26 cellular contexts compared by ENCODE assay signal in genomic region chr13:63110431-63110830, GRCh38.
"Had no signal": no experiment of that assay in that cellular context is flagged by ENCODE, and none has a peak within 500 bp of the region (broad histone marks: within the 10 kb centered on the region; RNA-seq: fewer than 3 reads in every experiment).

No MANE protein-coding gene starts in this region.

- H3K36me3 ChIP-seq: brain microvascular endothelial cell, gastrocnemius medialis, left lung, spleen, upper lobe of left lung had no signal

- H3K27me3 Mint-ChIP-seq: activated CD4-positive, alpha-beta T cell treated with anti-CD3 and anti-CD28 coated beads, Interleukin-2, amount 10 ng/mL, durations not matched to agents 7 days and 5 days; activated CD8-positive, alpha-beta memory T cell treated with anti-CD3 and anti-CD28 coated beads, Interleukin-2, amount 10 ng/mL, durations not matched to agents 7 days and 5 days; activated CD8-positive, alpha-beta T cell treated with anti-CD3 and anti-CD28 coated beads for 36 hours; activated naive CD4-positive, alpha-beta T cell treated with anti-CD3 and anti-CD28 coated beads, Interleukin-2, amount 10 ng/mL, durations not matched to agents 7 days and 5 days; dendritic cell treated with granulocyte-macrophage colony-stimulating factor and Interleukin-4, amounts not matched to agents 40 ng/mL and 50 ng/mL, for 4 days; naive thymus-derived CD8-positive, alpha-beta T cell; progenitor cell of endocrine pancreas had no signal

- H3K27me3 ChIP-seq: brain microvascular endothelial cell, gastrocnemius medialis, left lung, spleen, upper lobe of left lung had no signal

- H3K9me3 ChIP-seq: gastrocnemius medialis, left lung, spleen, upper lobe of left lung had no signal

- H3K9me3 Mint-ChIP-seq: activated CD4-positive, alpha-beta T cell treated with anti-CD3 and anti-CD28 coated beads, Interleukin-2, amount 10 ng/mL, durations not matched to agents 7 days and 5 days; activated naive CD4-positive, alpha-beta T cell treated with anti-CD3 and anti-CD28 coated beads, Interleukin-2, amount 10 ng/mL, durations not matched to agents 7 days and 5 days; dendritic cell treated with granulocyte-macrophage colony-stimulating factor and Interleukin-4, amounts not matched to agents 40 ng/mL and 50 ng/mL, for 4 days had no signal

- H3K4me3 Mint-ChIP-seq: activated CD4-positive, alpha-beta T cell treated with anti-CD3 and anti-CD28 coated beads, Interleukin-2, amount 10 ng/mL, durations not matched to agents 7 days and 5 days; activated CD8-positive, alpha-beta memory T cell treated with anti-CD3 and anti-CD28 coated beads, Interleukin-2, amount 10 ng/mL, durations not matched to agents 7 days and 5 days; activated CD8-positive, alpha-beta T cell treated with anti-CD3 and anti-CD28 coated beads for 36 hours; activated naive CD4-positive, alpha-beta T cell treated with anti-CD3 and anti-CD28 coated beads, Interleukin-2, amount 10 ng/mL, durations not matched to agents 7 days and 5 days; dendritic cell treated with granulocyte-macrophage colony-stimulating factor and Interleukin-4, amounts not matched to agents 40 ng/mL and 50 ng/mL, for 4 days; naive thymus-derived CD8-positive, alpha-beta T cell; T-helper 2 cell treated with Interferon-gamma antibody and Interleukin-4, amounts not matched to agents 5 μg/mL and 100 μg/mL, for 36 hours had no signal

- H3K36me3 Mint-ChIP-seq: activated CD8-positive, alpha-beta memory T cell treated with anti-CD3 and anti-CD28 coated beads, Interleukin-2, amount 10 ng/mL, durations not matched to agents 7 days and 5 days; activated naive CD4-positive, alpha-beta T cell treated with anti-CD3 and anti-CD28 coated beads, Interleukin-2, amount 10 ng/mL, durations not matched to agents 7 days and 5 days; naive thymus-derived CD8-positive, alpha-beta T cell had no signal

- H3K4me1 Mint-ChIP-seq: activated CD4-positive, alpha-beta T cell treated with anti-CD3 and anti-CD28 coated beads, Interleukin-2, amount 10 ng/mL, durations not matched to agents 7 days and 5 days; activated CD8-positive, alpha-beta memory T cell treated with anti-CD3 and anti-CD28 coated beads, Interleukin-2, amount 10 ng/mL, durations not matched to agents 7 days and 5 days; activated naive CD4-positive, alpha-beta T cell treated with anti-CD3 and anti-CD28 coated beads, Interleukin-2, amount 10 ng/mL, durations not matched to agents 7 days and 5 days; naive thymus-derived CD8-positive, alpha-beta T cell had no signal

- H3K27ac ChIP-seq: brain microvascular endothelial cell, gastrocnemius medialis, left lung, spleen, upper lobe of left lung, VCaP had no signal

- H3K27ac Mint-ChIP-seq: activated CD4-positive, alpha-beta T cell treated with anti-CD3 and anti-CD28 coated beads, Interleukin-2, amount 10 ng/mL, durations not matched to agents 7 days and 5 days; activated CD8-positive, alpha-beta memory T cell treated with anti-CD3 and anti-CD28 coated beads, Interleukin-2, amount 10 ng/mL, durations not matched to agents 7 days and 5 days; activated CD8-positive, alpha-beta T cell treated with anti-CD3 and anti-CD28 coated beads for 36 hours; activated naive CD4-positive, alpha-beta T cell treated with anti-CD3 and anti-CD28 coated beads, Interleukin-2, amount 10 ng/mL, durations not matched to agents 7 days and 5 days; dendritic cell treated with granulocyte-macrophage colony-stimulating factor and Interleukin-4, amounts not matched to agents 40 ng/mL and 50 ng/mL, for 4 days; naive thymus-derived CD8-positive, alpha-beta T cell; progenitor cell of endocrine pancreas; T-helper 2 cell treated with Interferon-gamma antibody and Interleukin-4, amounts not matched to agents 5 μg/mL and 100 μg/mL, for 36 hours had no signal

- DNase-seq: activated CD4-positive, alpha-beta T cell treated with anti-CD3 and anti-CD28 coated beads, Interleukin-2, amount 10 ng/mL, durations not matched to agents 7 days and 5 days; activated CD4-positive, CD25-positive, alpha-beta regulatory T cell treated with anti-CD3 and anti-CD28 coated beads, Interleukin-2, amount 50 U/mL, for 72 hours; activated CD8-positive, alpha-beta memory T cell treated with anti-CD3 and anti-CD28 coated beads, Interleukin-2, amount 10 ng/mL, durations not matched to agents 7 days and 5 days; activated CD8-positive, alpha-beta T cell treated with anti-CD3 and anti-CD28 coated beads for 36 hours; activated effector memory CD4-positive, alpha-beta T cell treated with anti-CD3 and anti-CD28 coated beads, Interleukin-2, amount 50 U/mL, for 16 hours; activated naive CD4-positive, alpha-beta T cell treated with anti-CD3 and anti-CD28 coated beads, Interleukin-2, amount 10 ng/mL, durations not matched to agents 7 days and 5 days; activated T-cell treated with anti-CD3 and anti-CD28 coated beads for 4 hours; anterior cingulate cortex; brain microvascular endothelial cell; caudate nucleus; effector CD4-positive, alpha-beta T cell; erythroblast; gastrocnemius medialis; hippocampal formation; kidney glomerular epithelial cell; left lung; naive thymus-derived CD8-positive, alpha-beta T cell; spleen; stimulated activated CD4-positive, alpha-beta T cell treated with anti-CD3 and anti-CD28 coated beads, Interleukin-4, amount 100 ng/mL, for 1 hour; stimulated activated naive CD4-positive, alpha-beta T cell treated with Interleukin-2 at 50 U/mL for 16 hours; upper lobe of left lung had no signal

- ATAC-seq: activated CD8-positive, alpha-beta memory T cell treated with anti-CD3 and anti-CD28 coated beads, Interleukin-2, amount 10 ng/mL, durations not matched to agents 7 days and 5 days; activated CD8-positive, alpha-beta T cell treated with anti-CD3 and anti-CD28 coated beads for 36 hours; gastrocnemius medialis; left lung; naive thymus-derived CD8-positive, alpha-beta T cell had no signal

- H3K4me1 ChIP-seq: gastrocnemius medialis, left lung, spleen, upper lobe of left lung had no signal

- H3K4me3 ChIP-seq: gastrocnemius medialis, left lung, lung, spleen, upper lobe of left lung had no signal
